10 cellular contexts compared by ENCODE assay signal in the genomic region with DNA sequence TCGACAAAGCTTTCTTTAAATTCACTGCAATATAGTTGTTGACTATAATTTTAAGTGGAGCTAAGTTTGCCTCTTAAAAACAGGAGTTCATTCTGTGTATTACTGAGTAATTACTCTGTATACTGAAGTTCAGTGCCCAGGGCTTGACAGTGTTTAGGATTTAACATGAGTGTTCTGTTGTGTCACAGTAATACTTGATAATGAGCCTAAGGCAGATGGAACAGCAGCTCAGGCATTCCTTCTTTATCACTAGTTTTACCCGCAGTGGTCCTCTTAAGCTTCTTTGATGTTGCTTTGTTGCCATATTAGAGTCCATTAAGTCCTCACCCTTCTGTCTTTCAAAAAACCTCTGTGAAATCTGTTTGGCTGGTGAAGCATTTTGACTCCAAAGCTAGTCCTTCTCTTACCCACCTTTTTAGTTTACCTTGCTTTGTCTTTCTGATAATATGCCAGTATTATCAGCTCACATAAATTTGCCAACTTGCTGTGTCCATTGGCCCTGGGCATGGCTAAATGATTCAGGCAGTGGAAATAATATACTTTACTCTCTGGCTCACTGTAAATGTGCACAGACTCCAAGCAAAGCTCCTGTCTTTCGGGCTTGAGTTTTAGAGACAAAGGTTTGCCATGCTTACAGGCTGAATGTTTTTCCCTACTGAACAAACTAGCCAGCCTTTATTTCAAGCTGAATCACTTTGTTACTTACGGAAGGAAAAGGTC. TPM values are rescaled to one million over a fixed set of nuclear protein-coding genes. Genes with fewer than 3 reads are reported as not detected.
DNase-seq lines count a peak whose midpoint lies in the region; ATAC-seq, FAIRE-seq and TF ChIP-seq lines count a peak whose summit lies in the region.
"Had no signal": no experiment of that assay in that cellular context is flagged by ENCODE, and none has a peak within 500 bp of the region (broad histone marks: within the 10 kb centered on the region; RNA-seq: fewer than 3 reads in every experiment).

No MANE protein-coding gene starts in this region.

- intact Hi-C loops in heart left ventricle (cut with DNase I), result no loop called here

- peak; percentile 27 to 50 (median 46) for ATAC-seq in T-cell (replicated peaks in 1 of 4)
- ATAC-seq in heart left ventricle, result peak; percentile 34 to 57 (median 46)
- ATAC-seq in GM21619 (IDR thresholded peaks at IDR 0.05; ENCODE audit: unreplicated experiment), result no peak

- peaks cover 0 to 50% (median 24%) of the 10 kb centered on the region in 12 donors for H3K4me1 ChIP-seq in heart left ventricle

- FAIRE-seq in GM12892 (lab: Jason Lieb, UNC) (no peak), HTR-8/SVneo (lab: Jason Lieb, UNC) (no peak)

- TF ChIP-seq CTCF in HL-60 (IDR thresholded peaks at IDR 0.05; ENCODE audit: insufficient read depth, low read length) (no peak), heart left ventricle (IDR thresholded peaks at IDR 0.05) (no peak)

- H3K4me3 Mint-ChIP-seq in T-cell, result peak overlapping the region; percentile 63 to 79 (median 71)

- peak overlapping the region; percentile 96 to 99 for H3K27ac Mint-ChIP-seq in T-cell

- WGBS in heart left ventricle, 4 donors, result 35 to 46% (median 37%) methylated on average over 4 of the region's 4 CpGs

- H3K4me3 ChIP-seq in HL-60 (replicated peaks; ENCODE audit: insufficient read depth, low read length) (no peak overlapping the region), heart left ventricle (peak overlapping the region in 1 of 12 donors; percentile 2), skin epidermis (no peak overlapping the region)

- DNase-seq in HL-60 (ENCODE audit: low read depth in 1 of 2, low spot score in 1 of 2), result no peak
- no peak for DNase-seq in T-cell
- no peak for DNase-seq in heart left ventricle
- DNase-seq in HEK293T (ENCODE audit: extremely low spot score), result no peak
- DNase-seq in GM12892 (ENCODE audit: insufficient read length), result no peak
- no peak for DNase-seq in HTR-8/SVneo (ENCODE audit: insufficient read length, low spot score)
- DNase-seq: kidney glomerular epithelial cell; NK-92 treated with Interleukin-12 subunit alpha and Interleukin-12 subunit beta, amount 100 ng/mL, for 24 hours had no signal

- H3K27ac ChIP-seq in HL-60 (replicated peaks) (peak overlapping the region; percentile 81), heart left ventricle (peak overlapping the region in 7 of 12 donors; percentile 5 to 62 (median 37)), skin epidermis (peak overlapping the region in 15 of 21 experiments; percentile 5 to 80 (median 52))

- peaks cover 0 to 8% (median 0%) of the 10 kb centered on the region in 12 donors for H3K9me3 ChIP-seq in heart left ventricle

- POLR2A ChIA-PET in T-cell (lab: Charles Lee), result interaction anchor here (0.6 to 6.6 kb wide), 14 partner anchors 8 to 872 kb away, joined by 3 to 221 read pairs (median 5); a partner anchor contains a TSS
- POLR2A ChIA-PET in HEK293T (lab: Yijun Ruan, JAX), result interaction anchor here (1.3 to 1.9 kb wide), 4 partner anchors 16 to 42 kb away, joined by 3 to 12 read pairs (median 4); a partner anchor contains a TSS

- H3K9me3 Mint-ChIP-seq in T-cell, result no peaks in the 10 kb centered on the region

- H3K4me1 Mint-ChIP-seq in T-cell, result peaks cover 83 to 87% (median 84%) of the 10 kb centered on the region in 3 donors

- no peak for TF ChIP-seq POLR2A in heart left ventricle (IDR thresholded peaks at IDR 0.05)
- TF ChIP-seq POLR2A in GM12892 (IDR thresholded peaks at IDR 0.05; ENCODE audit: low read depth, low read length), result no peak

- H3K36me3 Mint-ChIP-seq in T-cell, result peaks cover 21% of the 10 kb centered on the region

- no peaks in the 10 kb centered on the region for H3K27me3 Mint-ChIP-seq in T-cell

- H3K27me3 ChIP-seq in HL-60 (ENCODE audit: insufficient read depth, poor library complexity, severe bottlenecking) (no peaks in the 10 kb centered on the region), heart left ventricle (no peaks in the 10 kb centered on the region)

- peaks cover 0 to 27% (median 14%) of the 10 kb centered on the region in 9 donors for H3K36me3 ChIP-seq in heart left ventricle

- CTCF ChIA-PET in T-cell (lab: Charles Lee), result interaction anchor here (0.5 to 5.6 kb wide), 22 partner anchors 9 to 1231 kb away, joined by 3 to 86 read pairs (median 4); a partner anchor contains a TSS
- CTCF ChIA-PET in HEK293T (lab: Yijun Ruan, JAX), result interaction anchor here (1.4 to 2.1 kb wide), 3 partner anchors 8 to 30 kb away, joined by 4 to 6 read pairs (median 5); no protein-coding TSS in a partner anchor

TF ChIP-seq in HEK293T, 16 proteins besides CTCF, POLR2A, EP300 and RAD21:
- TF ChIP-seq NFRKB (IDR thresholded peaks at IDR 0.05) (no peak), HDGF (IDR thresholded peaks at IDR 0.05; ENCODE audit: borderline replicate concordance) (no peak), LEF1 (IDR thresholded peaks at IDR 0.05; ENCODE audit: borderline replicate concordance) (no peak), FOXA1 (IDR thresholded peaks at IDR 0.05) (no peak), CTBP1 (IDR thresholded peaks at IDR 0.05; ENCODE audit: borderline replicate concordance) (no peak), TARDBP (IDR thresholded peaks at IDR 0.05) (no peak), L3MBTL2 (conservative IDR thresholded peaks at IDR 0.05) (no peak), BHLHE40 (IDR thresholded peaks at IDR 0.05; ENCODE audit: borderline replicate concordance) (no peak), ELF4 (IDR thresholded peaks at IDR 0.05) (no peak)
- TF ChIP-seq, protein P1, sequence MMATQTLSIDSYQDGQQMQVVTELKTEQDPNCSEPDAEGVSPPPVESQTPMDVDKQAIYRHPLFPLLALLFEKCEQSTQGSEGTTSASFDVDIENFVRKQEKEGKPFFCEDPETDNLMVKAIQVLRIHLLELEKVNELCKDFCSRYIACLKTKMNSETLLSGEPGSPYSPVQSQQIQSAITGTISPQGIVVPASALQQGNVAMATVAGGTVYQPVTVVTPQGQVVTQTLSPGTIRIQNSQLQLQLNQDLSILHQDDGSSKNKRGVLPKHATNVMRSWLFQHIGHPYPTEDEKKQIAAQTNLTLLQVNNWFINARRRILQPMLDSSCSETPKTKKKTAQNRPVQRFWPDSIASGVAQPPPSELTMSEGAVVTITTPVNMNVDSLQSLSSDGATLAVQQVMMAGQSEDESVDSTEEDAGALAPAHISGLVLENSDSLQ (IDR thresholded peaks at IDR 0.05), result no peak

RNA-seq across cellular contexts. Expression of a gene that starts 17.7 kb away (rescaled TPM):
- total RNA-seq in T-cell (100 to 1,000 TPM in 4 of 5 donors, 10 to 100 TPM in 1; 99.5 to 189 (median 103) TPM), heart left ventricle (100 to 1,000 TPM in 1 of 9 donors, 10 to 100 TPM in 8; 41.8 to 102 (median 62.7) TPM)
- polyA plus RNA-seq in heart left ventricle, result 10 to 100 TPM in 1 of 2 donors, 1 to 10 TPM in 1; 7.0 to 24.9 TPM
- polyA plus RNA-seq in GM12892 (2012; ENCODE audit: missing spikeins), result 10.5 TPM

RNA-seq across cellular contexts. Expression of a gene that starts 32.4 kb away (rescaled TPM):
- total RNA-seq in T-cell (1 to 10 TPM in 1 of 5 donors, under 1 TPM in 4; 0.23 to 1.2 (median 0.63) TPM), heart left ventricle (10 to 100 TPM in 7 of 9 donors, 1 to 10 TPM in 2; 5.3 to 27.2 (median 13.5) TPM)
- polyA plus RNA-seq in heart left ventricle, result 1 to 10 TPM; 5.1 to 7.8 TPM
- not detected for polyA plus RNA-seq in GM12892 (2012; ENCODE audit: missing spikeins)

RNA-seq across cellular contexts. Expression of a gene that starts 41.7 kb away (rescaled TPM):
- total RNA-seq in T-cell (1 to 10 TPM; 5.6 to 6.1 (median 5.9) TPM), heart left ventricle (1 to 10 TPM; 1.2 to 6.0 (median 2.2) TPM)
- 1 to 10 TPM in 1 of 2 donors, under 1 TPM in 1; 0.38 to 2.8 TPM for polyA plus RNA-seq in heart left ventricle
- polyA plus RNA-seq in GM12892 (2012; ENCODE audit: missing spikeins), result 7.2 TPM

RNA-seq across cellular contexts. Expression of a gene that starts 42.2 kb away (rescaled TPM):
- total RNA-seq in T-cell, result 10 to 100 TPM; 57.8 to 66.4 (median 61.5) TPM
- total RNA-seq in heart left ventricle, result 10 to 100 TPM in 6 of 9 donors, 1 to 10 TPM in 3; 7.3 to 17.2 (median 10.8) TPM
- polyA plus RNA-seq in heart left ventricle, result 1 to 10 TPM; 7.5 to 9.4 TPM
- polyA plus RNA-seq in GM12892 (2012; ENCODE audit: missing spikeins), result 23.8 TPM

RNA-seq across cellular contexts. Expression of a gene that starts 59.4 kb away (rescaled TPM):
- 1 to 10 TPM; 1.2 to 5.8 (median 1.7) TPM for total RNA-seq in T-cell
- total RNA-seq in heart left ventricle, result under 1 TPM in 4 of 9 donors, not detected in 5; 0.07 to 0.61 (median 0.38) TPM
- under 1 TPM; 0.01 to 0.08 TPM for polyA plus RNA-seq in heart left ventricle
- polyA plus RNA-seq in GM12892 (2012; ENCODE audit: missing spikeins), result 0.19 TPM
